ENCODE assay signal across 19 cellular contexts in genomic region chr5:163105456-163105855, GRCh38.
A peak's percentile ranks its signal among the peaks of the same experiment; 100 is the strongest.
DNase-seq lines count a peak whose midpoint lies in the region; ATAC-seq, FAIRE-seq and TF ChIP-seq lines count a peak whose summit lies in the region.
"Had no signal": no experiment of that assay in that cellular context is flagged by ENCODE, and none has a peak within 500 bp of the region (broad histone marks: within the 10 kb centered on the region; RNA-seq: fewer than 3 reads in every experiment).

No MANE protein-coding gene starts in this region.

- POLR2A ChIA-PET in SK-N-SH (lab: Yijun Ruan, JAX), result no interaction called here

- no peak for FAIRE-seq in H54 (lab: Jason Lieb, UNC)

- TF ChIP-seq POLR2A in H54 (IDR thresholded peaks at IDR 0.05; ENCODE audit: low read depth, low read length), result no peak

- no peak overlapping the region for H2BK15ac ChIP-seq in neuronal stem cell (ENCODE audit: low read length)

- DNase-seq in H54 (ENCODE audit: insufficient read length, low spot score), result peak; percentile 2
- DNase-seq in SK-N-SH, result no peak
- DNase-seq in epithelial cell of proximal tubule (ENCODE audit: low read depth), result peak; percentile 12
- peak; percentile 38 for DNase-seq in renal cortical epithelial cell (ENCODE audit: low read depth)
- no peak for DNase-seq in NCI-H748 treated with DMSO at 0.1 percent for 48 hours (lab: John Stamatoyannopoulos, UW)
- DNase-seq in NCI-H69 (lab: John Stamatoyannopoulos, UW), result no peak
- no peak for DNase-seq in neuronal stem cell (ENCODE audit: low spot score)
- DNase-seq: activated CD4-positive, alpha-beta memory T cell treated with anti-CD3 and anti-CD28 coated beads for 36 hours; activated gamma-delta T cell; CD4-positive, CD25-positive, alpha-beta regulatory T cell; left cardiac atrium; PC-9; stimulated activated CD4-positive, alpha-beta T cell treated with anti-CD3 and anti-CD28 coated beads, Interleukin-1b, Interleukin-23, amount 100 ng/mL, for 48 hours; stimulated activated naive B cell treated with anti-CD40 and anti-IgM and Interleukin-4, amounts not matched to agents 10 μg/mL and 1 μg/mL and 100 μg/mL, for 72 hours; thyroid gland had no signal

- H4K91ac ChIP-seq in neuronal stem cell (ENCODE audit: low read depth, low read length, poor library complexity), result no peak overlapping the region

- H3K36me3 ChIP-seq in SK-N-SH (replicated peaks in 1 of 2; ENCODE audit: control insufficient read depth in 1 of 2, insufficient read depth in 2 of 2, low read length in 1 of 2) (no peaks in the 10 kb centered on the region), neuronal stem cell (replicated peaks in 1 of 2; ENCODE audit: control insufficient read depth in 2 of 2, insufficient read depth in 2 of 2, low read length in 2 of 2) (no peaks in the 10 kb centered on the region)
- H3K36me3 ChIP-seq: gastroesophageal sphincter, thyroid gland had no signal

- TF ChIP-seq CTCF in SK-N-SH (IDR thresholded peaks at IDR 0.05), result no peak
- no peak for TF ChIP-seq CTCF in epithelial cell of proximal tubule (conservative IDR thresholded peaks at IDR 0.05; ENCODE audit: low read depth, low read length)

- H3K9me3 ChIP-seq in SK-N-SH (no peaks in the 10 kb centered on the region), neuronal stem cell (replicated peaks in 1 of 2; ENCODE audit: control insufficient read depth in 2 of 2, insufficient read depth in 1 of 2, low read depth in 1 of 2, low read length in 2 of 2) (no peaks in the 10 kb centered on the region)
- H3K9me3 ChIP-seq: gastroesophageal sphincter, thyroid gland had no signal

- H3K4me3 ChIP-seq in SK-N-SH (ENCODE audit: low read depth in 2 of 2, low read length in 1 of 2), result no peak overlapping the region
- H3K4me3 ChIP-seq in epithelial cell of proximal tubule (ENCODE audit: low read depth, low read length), result no peak overlapping the region
- H3K4me3 ChIP-seq in neuronal stem cell (ENCODE audit: low read length in 2 of 2), result no peak overlapping the region
- H3K4me3 ChIP-seq: gastroesophageal sphincter, PC-9, thyroid gland had no signal

- H3K4me2 ChIP-seq in SK-N-SH (no peak overlapping the region), neuronal stem cell (ENCODE audit: insufficient read depth, low read length, poor library complexity, severe bottlenecking) (no peak overlapping the region)
- H3K4me2 ChIP-seq: PC-9 had no signal

- H4K20me1 ChIP-seq in SK-N-SH (ENCODE audit: insufficient read depth), result no peaks in the 10 kb centered on the region

- no peak for TF ChIP-seq EP300 in SK-N-SH (IDR thresholded peaks at IDR 0.05; ENCODE audit: borderline replicate concordance in 1 of 2, low read depth in 1 of 2, low read length in 1 of 2)

- H3K9me2 ChIP-seq in SK-N-SH, result peaks cover 4% of the 10 kb centered on the region; the same call in 1 of the 2 replicates

- H3K9ac ChIP-seq in SK-N-SH, result no peak overlapping the region
- no peak overlapping the region for H3K9ac ChIP-seq in neuronal stem cell (ENCODE audit: low read depth, low read length, poor library complexity)

- no peak overlapping the region for H3K18ac ChIP-seq in neuronal stem cell (ENCODE audit: low read length)

- TF ChIP-seq RAD21 in SK-N-SH (IDR thresholded peaks at IDR 0.05; ENCODE audit: low read length), result no peak

- peak overlapping the region in 1 of 2 experiments; percentile 23; a peak in 1 of 4 replicates for H3K27ac ChIP-seq in SK-N-SH (ENCODE audit: low read depth in 2 of 2, low read length in 1 of 2)
- H3K27ac ChIP-seq in neuronal stem cell (replicated peaks; ENCODE audit: low read length), result no peak overlapping the region
- H3K27ac ChIP-seq: gastroesophageal sphincter, PC-9, thyroid gland had no signal

- ATAC-seq in HG03378 (IDR thresholded peaks at IDR 0.05; ENCODE audit: unreplicated experiment), result no peak
- ATAC-seq: gastroesophageal sphincter; HCT116; natural killer cell treated with Interleukin-12 subunit alpha and Interleukin-12 subunit beta and Interleukin-15 and Interleukin-18, amount 100 ng/mL, for 72 hours; stimulated activated naive B cell treated with anti-CD40 and anti-IgM and Interleukin-4, amounts not matched to agents 10 μg/mL and 1 μg/mL and 100 μg/mL, for 72 hours had no signal

- no peaks in the 10 kb centered on the region for H3K79me2 ChIP-seq in SK-N-SH (ENCODE audit: insufficient read depth)

- H2BK120ac ChIP-seq in neuronal stem cell (ENCODE audit: low read depth, low read length), result no peak overlapping the region

- H4K8ac ChIP-seq in neuronal stem cell (ENCODE audit: low read depth, low read length), result no peak overlapping the region

- H3F3A ChIP-seq in SK-N-SH (replicated peaks; ENCODE audit: insufficient read depth), result no peaks in the 10 kb centered on the region

- no peak overlapping the region for H3K4ac ChIP-seq in neuronal stem cell (ENCODE audit: low read length)

- no peaks in the 10 kb centered on the region for H3K79me1 ChIP-seq in neuronal stem cell (ENCODE audit: low read depth, low read length)

- no peak overlapping the region for H2BK5ac ChIP-seq in neuronal stem cell (ENCODE audit: low read length)

- H3K14ac ChIP-seq in neuronal stem cell (ENCODE audit: low read length), result no peak overlapping the region

- WGBS in SK-N-SH (ENCODE audit: low lambda C conversion rate), result 0% methylated on average over 2 of the region's 2 CpGs
- WGBS in neuronal stem cell (ENCODE audit: extremely low coverage in 2 of 2, insufficient read length in 2 of 2, insufficient replicate concordance in 1 of 2), 2 donors, result no CpG with 5 or more reads among the region's 2 CpGs

- CTCF ChIA-PET in SK-N-SH (lab: Yijun Ruan, JAX), result interaction anchor here (0.7 to 1.1 kb wide), 2 partner anchors 242 to 303 kb away, joined by 3 to 4 read pairs; no protein-coding TSS in a partner anchor

- H2AK5ac ChIP-seq in neuronal stem cell (ENCODE audit: low read depth, low read length), result no peak overlapping the region

- no peaks in the 10 kb centered on the region for H3K27me3 ChIP-seq in SK-N-SH (ENCODE audit: insufficient read depth)
- H3K27me3 ChIP-seq in neuronal stem cell (ENCODE audit: control insufficient read depth in 3 of 3, insufficient read depth in 3 of 3, low read depth in 1 of 3, low read length in 3 of 3), result no peaks in the 10 kb centered on the region
- H3K27me3 ChIP-seq: gastroesophageal sphincter, thyroid gland had no signal

- H2AFZ ChIP-seq in SK-N-SH (ENCODE audit: low read depth), result no peak overlapping the region
- no peak overlapping the region for H2AFZ ChIP-seq in neuronal stem cell (ENCODE audit: low read length)
- H2AFZ ChIP-seq: PC-9 had no signal

- no peak overlapping the region for H3K23ac ChIP-seq in neuronal stem cell (ENCODE audit: low read depth, low read length, poor library complexity)

- H3K4me1 ChIP-seq in SK-N-SH (ENCODE audit: control insufficient read depth in 1 of 2, insufficient read depth in 2 of 2, low read depth in 1 of 2, low read length in 1 of 2) (peaks cover 0 to 5% of the 10 kb centered on the region in 2 experiments; a peak in 1 of 4 replicates), neuronal stem cell (ENCODE audit: control insufficient read depth in 2 of 2, insufficient read depth in 1 of 2, low read depth in 1 of 2, low read length in 2 of 2) (no peaks in the 10 kb centered on the region)
- H3K4me1 ChIP-seq: gastroesophageal sphincter, thyroid gland had no signal

- no peak overlapping the region for H2BK12ac ChIP-seq in neuronal stem cell (ENCODE audit: low read length)

TF ChIP-seq in SK-N-SH, 30 proteins besides CTCF, POLR2A, EP300 and RAD21:
- TF ChIP-seq ZBTB33 (IDR thresholded peaks at IDR 0.05; ENCODE audit: borderline replicate concordance, low read depth), result no peak
- no peak for TF ChIP-seq TEAD4 (IDR thresholded peaks at IDR 0.05; ENCODE audit: borderline replicate concordance, insufficient read depth)
- TF ChIP-seq FOSL2 (IDR thresholded peaks at IDR 0.05; ENCODE audit: borderline replicate concordance, low read depth), result peak; percentile 16; the same call in 1 of the 2 replicates
TF ChIP-seq in SK-N-SH: peak in this region for 1.

Comparison
In these comparisons a context has a peak if more than half of its experiments do, and no peak if none do; other contexts are left out.
1. DNase-seq: peak in H54 (single experiment), epithelial cell of proximal tubule (single experiment) and renal cortical epithelial cell (single experiment); none in SK-N-SH (single experiment), NCI-H748 treated with DMSO at 0.1 percent for 48 hours (single experiment), NCI-H69 (single experiment) and neuronal stem cell (single experiment).